1 cellular context compared by ENCODE assay signal in the genomic region with DNA sequence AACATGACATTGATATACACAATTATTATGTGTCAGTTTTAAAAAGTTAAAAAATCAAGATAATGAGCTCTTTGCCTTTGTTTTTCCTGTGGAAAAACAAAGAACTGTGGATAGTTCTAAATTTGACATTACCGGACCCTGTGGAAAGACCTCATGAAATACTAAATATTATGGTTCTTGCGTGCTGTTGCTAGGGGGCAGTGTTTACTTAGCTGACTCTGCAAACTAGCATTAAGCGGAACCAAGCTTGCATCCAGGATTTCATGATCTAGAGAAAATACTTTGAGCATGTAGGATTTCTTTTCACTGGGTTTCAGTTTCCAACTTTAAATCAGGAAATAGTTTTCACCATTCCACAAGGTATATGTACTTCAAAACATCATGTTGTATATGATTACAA.
TF ChIP-seq lines count a peak whose summit lies in the region.

No MANE protein-coding gene starts in this region.

TF ChIP-seq in K562, 482 proteins besides CTCF, POLR2A, EP300 and RAD21 (continued from another document and continues in another):
- TF ChIP-seq PHB (CRISPR knock-in tag; IDR thresholded peaks at IDR 0.05), result no peak
- TF ChIP-seq, protein P1, sequence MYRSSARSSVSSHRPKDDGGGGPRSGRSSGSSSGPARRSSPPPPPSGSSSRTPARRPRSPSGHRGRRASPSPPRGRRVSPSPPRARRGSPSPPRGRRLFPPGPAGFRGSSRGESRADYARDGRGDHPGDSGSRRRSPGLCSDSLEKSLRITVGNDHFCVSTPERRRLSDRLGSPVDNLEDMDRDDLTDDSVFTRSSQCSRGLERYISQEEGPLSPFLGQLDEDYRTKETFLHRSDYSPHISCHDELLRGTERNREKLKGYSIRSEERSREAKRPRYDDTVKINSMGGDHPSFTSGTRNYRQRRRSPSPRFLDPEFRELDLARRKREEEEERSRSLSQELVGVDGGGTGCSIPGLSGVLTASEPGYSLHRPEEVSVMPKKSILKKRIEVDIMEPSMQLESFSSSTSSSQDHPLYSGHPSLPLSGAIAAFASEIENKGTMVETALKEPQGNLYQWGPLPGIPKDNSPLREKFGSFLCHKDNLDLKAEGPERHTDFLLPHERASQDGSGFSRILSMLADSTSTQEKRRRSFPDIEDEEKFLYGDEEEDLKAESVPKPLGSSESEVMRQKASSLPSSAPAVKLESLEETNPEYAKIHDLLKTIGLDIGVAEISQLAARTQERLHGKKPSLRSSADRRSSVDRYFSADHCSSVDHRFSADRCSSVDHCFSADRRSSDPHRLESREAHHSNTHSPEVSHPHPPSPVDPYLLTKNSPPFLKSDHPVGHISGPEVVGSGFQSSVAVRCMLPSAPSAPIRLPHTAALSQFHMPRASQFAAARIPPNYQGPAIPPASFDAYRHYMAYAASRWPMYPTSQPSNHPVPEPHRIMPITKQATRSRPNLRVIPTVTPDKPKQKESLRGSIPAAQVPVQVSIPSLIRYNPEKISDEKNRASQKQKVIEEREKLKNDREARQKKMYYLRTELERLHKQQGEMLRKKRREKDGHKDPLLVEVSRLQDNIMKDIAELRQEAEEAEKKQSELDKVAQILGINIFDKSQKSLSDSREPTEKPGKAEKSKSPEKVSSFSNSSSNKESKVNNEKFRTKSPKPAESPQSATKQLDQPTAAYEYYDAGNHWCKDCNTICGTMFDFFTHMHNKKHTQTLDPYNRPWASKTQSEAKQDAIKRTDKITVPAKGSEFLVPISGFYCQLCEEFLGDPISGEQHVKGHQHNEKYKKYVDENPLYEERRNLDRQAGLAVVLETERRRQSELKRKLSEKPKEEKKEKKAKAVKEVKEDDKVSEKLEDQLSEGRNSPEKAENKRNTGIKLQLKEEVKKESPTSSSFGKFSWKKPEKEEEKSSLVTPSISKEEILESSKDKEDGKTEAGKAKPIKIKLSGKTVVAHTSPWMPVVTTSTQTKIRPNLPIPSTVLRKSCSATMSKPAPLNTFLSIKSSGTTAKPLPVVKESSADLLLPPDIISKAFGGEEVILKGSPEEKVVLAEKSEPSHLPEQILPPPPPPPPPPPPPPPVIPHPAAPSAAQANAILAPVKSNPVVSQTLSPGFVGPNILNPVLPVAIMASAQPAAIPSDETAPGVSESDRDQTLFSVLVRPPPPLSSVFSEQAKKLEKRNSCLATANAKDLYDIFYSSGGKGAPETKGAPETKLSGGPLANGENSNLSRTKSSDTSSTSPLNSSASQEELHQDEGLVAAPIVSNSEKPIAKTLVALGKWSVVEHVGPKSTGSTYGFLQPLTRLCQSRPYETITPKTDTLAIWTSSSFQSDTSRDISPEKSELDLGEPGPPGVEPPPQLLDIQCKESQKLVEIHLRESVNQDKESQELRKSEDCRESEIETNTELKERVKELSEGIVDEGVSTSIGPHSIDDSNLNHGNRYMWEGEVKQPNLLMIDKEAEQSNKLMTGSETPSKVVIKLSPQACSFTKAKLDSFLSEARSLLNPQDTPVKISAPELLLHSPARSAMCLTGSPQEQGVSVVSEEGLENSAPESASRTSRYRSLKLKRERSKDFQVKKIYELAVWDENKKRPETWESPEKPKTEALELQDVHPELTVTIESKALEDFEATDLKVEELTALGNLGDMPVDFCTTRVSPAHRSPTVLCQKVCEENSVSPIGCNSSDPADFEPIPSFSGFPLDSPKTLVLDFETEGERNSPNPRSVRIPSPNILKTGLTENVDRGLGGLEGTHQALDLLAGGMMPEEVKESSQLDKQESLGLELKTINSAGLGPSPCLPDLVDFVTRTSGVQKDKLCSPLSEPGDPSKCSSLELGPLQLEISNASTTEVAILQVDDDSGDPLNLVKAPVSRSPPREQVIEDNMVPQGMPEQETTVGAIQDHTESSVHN (IDR thresholded peaks at IDR 0.05; ENCODE audit: borderline replicate concordance in 1 of 2, low read depth in 1 of 2), result no peak
- no peak for TF ChIP-seq ZNF197 (CRISPR knock-in tag; IDR thresholded peaks at IDR 0.05; ENCODE audit: low read depth)
- TF ChIP-seq PTRF (tag; IDR thresholded peaks at IDR 0.05), result no peak
- TF ChIP-seq, protein P2, sequence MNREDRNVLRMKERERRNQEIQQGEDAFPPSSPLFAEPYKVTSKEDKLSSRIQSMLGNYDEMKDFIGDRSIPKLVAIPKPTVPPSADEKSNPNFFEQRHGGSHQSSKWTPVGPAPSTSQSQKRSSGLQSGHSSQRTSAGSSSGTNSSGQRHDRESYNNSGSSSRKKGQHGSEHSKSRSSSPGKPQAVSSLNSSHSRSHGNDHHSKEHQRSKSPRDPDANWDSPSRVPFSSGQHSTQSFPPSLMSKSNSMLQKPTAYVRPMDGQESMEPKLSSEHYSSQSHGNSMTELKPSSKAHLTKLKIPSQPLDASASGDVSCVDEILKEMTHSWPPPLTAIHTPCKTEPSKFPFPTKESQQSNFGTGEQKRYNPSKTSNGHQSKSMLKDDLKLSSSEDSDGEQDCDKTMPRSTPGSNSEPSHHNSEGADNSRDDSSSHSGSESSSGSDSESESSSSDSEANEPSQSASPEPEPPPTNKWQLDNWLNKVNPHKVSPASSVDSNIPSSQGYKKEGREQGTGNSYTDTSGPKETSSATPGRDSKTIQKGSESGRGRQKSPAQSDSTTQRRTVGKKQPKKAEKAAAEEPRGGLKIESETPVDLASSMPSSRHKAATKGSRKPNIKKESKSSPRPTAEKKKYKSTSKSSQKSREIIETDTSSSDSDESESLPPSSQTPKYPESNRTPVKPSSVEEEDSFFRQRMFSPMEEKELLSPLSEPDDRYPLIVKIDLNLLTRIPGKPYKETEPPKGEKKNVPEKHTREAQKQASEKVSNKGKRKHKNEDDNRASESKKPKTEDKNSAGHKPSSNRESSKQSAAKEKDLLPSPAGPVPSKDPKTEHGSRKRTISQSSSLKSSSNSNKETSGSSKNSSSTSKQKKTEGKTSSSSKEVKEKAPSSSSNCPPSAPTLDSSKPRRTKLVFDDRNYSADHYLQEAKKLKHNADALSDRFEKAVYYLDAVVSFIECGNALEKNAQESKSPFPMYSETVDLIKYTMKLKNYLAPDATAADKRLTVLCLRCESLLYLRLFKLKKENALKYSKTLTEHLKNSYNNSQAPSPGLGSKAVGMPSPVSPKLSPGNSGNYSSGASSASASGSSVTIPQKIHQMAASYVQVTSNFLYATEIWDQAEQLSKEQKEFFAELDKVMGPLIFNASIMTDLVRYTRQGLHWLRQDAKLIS (CRISPR knock-in tag; IDR thresholded peaks at IDR 0.05), result no peak
- no peak for TF ChIP-seq SPI1 (IDR thresholded peaks at IDR 0.05; ENCODE audit: borderline replicate concordance, low read depth, low read length)
- peak; percentile 63; the same call in 1 of the 2 replicates for TF ChIP-seq SMC3 (conservative IDR thresholded peaks at IDR 0.05; ENCODE audit: insufficient read depth, low read depth, low read length)
- TF ChIP-seq E2F6 (IDR thresholded peaks at IDR 0.05; ENCODE audit: borderline replicate concordance in 1 of 2, extremely low read depth in 1 of 2, insufficient read depth in 1 of 2, insufficient read length in 1 of 2, low read depth in 1 of 2, low read length in 1 of 2, poor library complexity in 1 of 2, severe bottlenecking in 1 of 2), result no peak
- no peak for TF ChIP-seq ZBTB9 (CRISPR knock-in tag; IDR thresholded peaks at IDR 0.05)
- TF ChIP-seq ATF1 (CRISPR knock-in tag; IDR thresholded peaks at IDR 0.05), result no peak
- TF ChIP-seq ATF1 (tag; IDR thresholded peaks at IDR 0.05), result no peak
- TF ChIP-seq, protein P3, sequence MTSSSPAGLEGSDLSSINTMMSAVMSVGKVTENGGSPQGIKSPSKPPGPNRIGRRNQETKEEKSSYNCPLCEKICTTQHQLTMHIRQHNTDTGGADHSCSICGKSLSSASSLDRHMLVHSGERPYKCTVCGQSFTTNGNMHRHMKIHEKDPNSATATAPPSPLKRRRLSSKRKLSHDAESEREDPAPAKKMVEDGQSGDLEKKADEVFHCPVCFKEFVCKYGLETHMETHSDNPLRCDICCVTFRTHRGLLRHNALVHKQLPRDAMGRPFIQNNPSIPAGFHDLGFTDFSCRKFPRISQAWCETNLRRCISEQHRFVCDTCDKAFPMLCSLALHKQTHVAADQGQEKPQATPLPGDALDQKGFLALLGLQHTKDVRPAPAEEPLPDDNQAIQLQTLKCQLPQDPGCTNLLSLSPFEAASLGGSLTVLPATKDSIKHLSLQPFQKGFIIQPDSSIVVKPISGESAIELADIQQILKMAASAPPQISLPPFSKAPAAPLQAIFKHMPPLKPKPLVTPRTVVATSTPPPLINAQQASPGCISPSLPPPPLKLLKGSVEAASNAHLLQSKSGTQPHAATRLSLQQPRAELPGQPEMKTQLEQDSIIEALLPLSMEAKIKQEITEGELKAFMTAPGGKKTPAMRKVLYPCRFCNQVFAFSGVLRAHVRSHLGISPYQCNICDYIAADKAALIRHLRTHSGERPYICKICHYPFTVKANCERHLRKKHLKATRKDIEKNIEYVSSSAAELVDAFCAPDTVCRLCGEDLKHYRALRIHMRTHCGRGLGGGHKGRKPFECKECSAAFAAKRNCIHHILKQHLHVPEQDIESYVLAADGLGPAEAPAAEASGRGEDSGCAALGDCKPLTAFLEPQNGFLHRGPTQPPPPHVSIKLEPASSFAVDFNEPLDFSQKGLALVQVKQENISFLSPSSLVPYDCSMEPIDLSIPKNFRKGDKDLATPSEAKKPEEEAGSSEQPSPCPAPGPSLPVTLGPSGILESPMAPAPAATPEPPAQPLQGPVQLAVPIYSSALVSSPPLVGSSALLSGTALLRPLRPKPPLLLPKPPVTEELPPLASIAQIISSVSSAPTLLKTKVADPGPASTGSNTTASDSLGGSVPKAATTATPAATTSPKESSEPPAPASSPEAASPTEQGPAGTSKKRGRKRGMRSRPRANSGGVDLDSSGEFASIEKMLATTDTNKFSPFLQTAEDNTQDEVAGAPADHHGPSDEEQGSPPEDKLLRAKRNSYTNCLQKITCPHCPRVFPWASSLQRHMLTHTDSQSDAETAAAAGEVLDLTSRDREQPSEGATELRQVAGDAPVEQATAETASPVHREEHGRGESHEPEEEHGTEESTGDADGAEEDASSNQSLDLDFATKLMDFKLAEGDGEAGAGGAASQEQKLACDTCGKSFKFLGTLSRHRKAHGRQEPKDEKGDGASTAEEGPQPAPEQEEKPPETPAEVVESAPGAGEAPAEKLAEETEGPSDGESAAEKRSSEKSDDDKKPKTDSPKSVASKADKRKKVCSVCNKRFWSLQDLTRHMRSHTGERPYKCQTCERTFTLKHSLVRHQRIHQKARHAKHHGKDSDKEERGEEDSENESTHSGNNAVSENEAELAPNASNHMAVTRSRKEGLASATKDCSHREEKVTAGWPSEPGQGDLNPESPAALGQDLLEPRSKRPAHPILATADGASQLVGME (CRISPR knock-in tag; IDR thresholded peaks at IDR 0.05), result no peak
- TF ChIP-seq ZNF316 (IDR thresholded peaks at IDR 0.05), result peak; percentile 78
- no peak for TF ChIP-seq DMBX1 (CRISPR knock-in tag; IDR thresholded peaks at IDR 0.05; ENCODE audit: borderline replicate concordance)
- TF ChIP-seq TEAD2 (tag; IDR thresholded peaks at IDR 0.05), result no peak
- no peak for TF ChIP-seq FOXJ3 (CRISPR knock-in tag; IDR thresholded peaks at IDR 0.05)
- TF ChIP-seq, protein P4, sequence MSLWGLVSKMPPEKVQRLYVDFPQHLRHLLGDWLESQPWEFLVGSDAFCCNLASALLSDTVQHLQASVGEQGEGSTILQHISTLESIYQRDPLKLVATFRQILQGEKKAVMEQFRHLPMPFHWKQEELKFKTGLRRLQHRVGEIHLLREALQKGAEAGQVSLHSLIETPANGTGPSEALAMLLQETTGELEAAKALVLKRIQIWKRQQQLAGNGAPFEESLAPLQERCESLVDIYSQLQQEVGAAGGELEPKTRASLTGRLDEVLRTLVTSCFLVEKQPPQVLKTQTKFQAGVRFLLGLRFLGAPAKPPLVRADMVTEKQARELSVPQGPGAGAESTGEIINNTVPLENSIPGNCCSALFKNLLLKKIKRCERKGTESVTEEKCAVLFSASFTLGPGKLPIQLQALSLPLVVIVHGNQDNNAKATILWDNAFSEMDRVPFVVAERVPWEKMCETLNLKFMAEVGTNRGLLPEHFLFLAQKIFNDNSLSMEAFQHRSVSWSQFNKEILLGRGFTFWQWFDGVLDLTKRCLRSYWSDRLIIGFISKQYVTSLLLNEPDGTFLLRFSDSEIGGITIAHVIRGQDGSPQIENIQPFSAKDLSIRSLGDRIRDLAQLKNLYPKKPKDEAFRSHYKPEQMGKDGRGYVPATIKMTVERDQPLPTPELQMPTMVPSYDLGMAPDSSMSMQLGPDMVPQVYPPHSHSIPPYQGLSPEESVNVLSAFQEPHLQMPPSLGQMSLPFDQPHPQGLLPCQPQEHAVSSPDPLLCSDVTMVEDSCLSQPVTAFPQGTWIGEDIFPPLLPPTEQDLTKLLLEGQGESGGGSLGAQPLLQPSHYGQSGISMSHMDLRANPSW (CRISPR knock-in tag; IDR thresholded peaks at IDR 0.05), result no peak
- TF ChIP-seq THRAP3 (IDR thresholded peaks at IDR 0.05; ENCODE audit: borderline replicate concordance), result no peak
- no peak for TF ChIP-seq MAZ (CRISPR knock-in tag; conservative IDR thresholded peaks at IDR 0.05 in 1 of 2, IDR thresholded peaks at IDR 0.05 in 1 of 2)
- TF ChIP-seq NR3C1 (CRISPR knock-in tag; IDR thresholded peaks at IDR 0.05), result no peak
- peak; percentile 48 for TF ChIP-seq RFX1 (IDR thresholded peaks at IDR 0.05)
- TF ChIP-seq C11orf30 (IDR thresholded peaks at IDR 0.05; ENCODE audit: low read depth), result peak; percentile 37
- TF ChIP-seq DDX20 (tag; IDR thresholded peaks at IDR 0.05; ENCODE audit: low read depth), result no peak
- no peak for TF ChIP-seq GTF3C2 (IDR thresholded peaks at IDR 0.05; ENCODE audit: borderline replicate concordance, extremely low read depth, insufficient read length)
- TF ChIP-seq MECOM (CRISPR knock-in tag; IDR thresholded peaks at IDR 0.05), result no peak
